In genomic region chr5:14156611-14157493, GRCh38 we compare ENCODE assay signal across 9 cellular contexts. TPM values are rescaled to one million over a fixed set of nuclear protein-coding genes. Genes with fewer than 3 reads are reported as not detected.
DNase-seq lines count a peak whose midpoint lies in the region; ATAC-seq and TF ChIP-seq lines count a peak whose summit lies in the region.
"Had no signal": no experiment of that assay in that cellular context is flagged by ENCODE, and none has a peak within 500 bp of the region (broad histone marks: within the 10 kb centered on the region; RNA-seq: fewer than 3 reads in every experiment).

No MANE protein-coding gene starts in this region.

- ATAC-seq in GM19463 (IDR thresholded peaks at IDR 0.05; ENCODE audit: unreplicated experiment) (peak; percentile 63), HG03457 (IDR thresholded peaks at IDR 0.05; ENCODE audit: unreplicated experiment) (peak; percentile 43), foreskin keratinocyte (peak; percentile 92)
- ATAC-seq: K562 had no signal

- peak overlapping the region; percentile 62 to 79 (median 71) for H3K9ac ChIP-seq in BLaER1 treated with 17β-estradiol and CSF1 and Interleukin-3, amounts not matched to agents 10 nM and 100 nM
- peak overlapping the region; percentile 73 to 84 for H3K9ac ChIP-seq in stomach smooth muscle (ENCODE audit: low read length in 2 of 2)

- TF ChIP-seq CTCF in foreskin keratinocyte (conservative IDR thresholded peaks at IDR 0.05), result no peak

- H3K4me2 ChIP-seq in BLaER1 treated with 17β-estradiol and CSF1 and Interleukin-3, amounts not matched to agents 10 nM and 100 nM, result peak overlapping the region; percentile 76 to 93 (median 87)

- H3K9me3 ChIP-seq in BLaER1 treated with 17β-estradiol and CSF1 and Interleukin-3, amounts not matched to agents 10 nM and 100 nM (replicated peaks in 1 of 11), result peaks cover 0 to 16% (median 13%) of the 10 kb centered on the region in 11 experiments; a peak in 17 of 22 replicates
- H3K9me3 ChIP-seq in stomach smooth muscle (ENCODE audit: control insufficient read depth in 2 of 2, low read length in 2 of 2), result no peaks in the 10 kb centered on the region

- peaks cover 0 to 27% (median 8%) of the 10 kb centered on the region in 11 experiments; a peak in 7 of 22 replicates for H3K36me3 ChIP-seq in BLaER1 treated with 17β-estradiol and CSF1 and Interleukin-3, amounts not matched to agents 10 nM and 100 nM
- no peaks in the 10 kb centered on the region for H3K36me3 ChIP-seq in stomach smooth muscle (ENCODE audit: control insufficient read depth in 2 of 2, insufficient read depth in 2 of 2, low read length in 2 of 2)

- peaks cover 66 to 93% (median 84%) of the 10 kb centered on the region in 10 experiments for H3K4me1 ChIP-seq in BLaER1 treated with 17β-estradiol and CSF1 and Interleukin-3, amounts not matched to agents 10 nM and 100 nM
- peaks cover 50% of the 10 kb centered on the region for H3K4me1 ChIP-seq in foreskin keratinocyte
- peaks cover 37% of the 10 kb centered on the region for H3K4me1 ChIP-seq in stomach smooth muscle (ENCODE audit: control insufficient read depth, insufficient read depth, low read length)

- peaks cover 20 to 100% (median 94%) of the 10 kb centered on the region in 11 experiments for H4K20me1 ChIP-seq in BLaER1 treated with 17β-estradiol and CSF1 and Interleukin-3, amounts not matched to agents 10 nM and 100 nM

- DNase-seq in RKO (ENCODE audit: low spot score), result peak; percentile 89
- DNase-seq in foreskin keratinocyte, result peak; percentile 92 to 96
- DNase-seq in CD1c-positive myeloid dendritic cell (ENCODE audit: extremely low spot score), result no peak
- no peak for DNase-seq in mucosa of gallbladder (ENCODE audit: low spot score)

- H3K27ac ChIP-seq in BLaER1 treated with 17β-estradiol and CSF1 and Interleukin-3, amounts not matched to agents 10 nM and 100 nM, result peak overlapping the region; percentile 15 to 89 (median 78); a peak in 21 of 22 replicates
- H3K27ac ChIP-seq in foreskin keratinocyte (peak overlapping the region; percentile 96), stomach smooth muscle (ENCODE audit: low read length) (peak overlapping the region; percentile 80)

- H3K4me3 ChIP-seq in BLaER1 treated with 17β-estradiol and CSF1 and Interleukin-3, amounts not matched to agents 10 nM and 100 nM, result peak overlapping the region; percentile 23 to 54 (median 38); a peak in 19 of 20 replicates
- peak overlapping the region; percentile 54 to 57 for H3K4me3 ChIP-seq in stomach smooth muscle (ENCODE audit: low read length in 2 of 2)
- H3K4me3 ChIP-seq: K562 had no signal

- H3K27me3 ChIP-seq in BLaER1 treated with 17β-estradiol and CSF1 and Interleukin-3, amounts not matched to agents 10 nM and 100 nM, result no peaks in the 10 kb centered on the region
- H3K27me3 ChIP-seq in foreskin keratinocyte (no peaks in the 10 kb centered on the region), stomach smooth muscle (ENCODE audit: control insufficient read depth in 1 of 2, insufficient read depth in 2 of 2, low read length in 2 of 2) (no peaks in the 10 kb centered on the region)

RNA-seq across cellular contexts. Expression of gene TRIO, which starts 13.7 kb away (rescaled TPM):
- total RNA-seq in foreskin keratinocyte (73.7 and 95.9 TPM in 2 replicates), mucosa of gallbladder (111 TPM)
- 18.1 and 18.4 TPM in 2 replicates for polyA plus RNA-seq in foreskin keratinocyte

Comparison
In these comparisons a context has a peak if more than half of its experiments do, and no peak if none do; other contexts are left out.
1. DNase-seq: peak in RKO (single experiment) and foreskin keratinocyte (2 of 2); none in CD1c-positive myeloid dendritic cell (single experiment) and mucosa of gallbladder (single experiment).
2. Peak in every context shown above with its lines, with median percentiles within 50 percentile points of each other: H3K27ac ChIP-seq and ATAC-seq.